1 cellular context compared by ENCODE assay signal in the genomic region with DNA sequence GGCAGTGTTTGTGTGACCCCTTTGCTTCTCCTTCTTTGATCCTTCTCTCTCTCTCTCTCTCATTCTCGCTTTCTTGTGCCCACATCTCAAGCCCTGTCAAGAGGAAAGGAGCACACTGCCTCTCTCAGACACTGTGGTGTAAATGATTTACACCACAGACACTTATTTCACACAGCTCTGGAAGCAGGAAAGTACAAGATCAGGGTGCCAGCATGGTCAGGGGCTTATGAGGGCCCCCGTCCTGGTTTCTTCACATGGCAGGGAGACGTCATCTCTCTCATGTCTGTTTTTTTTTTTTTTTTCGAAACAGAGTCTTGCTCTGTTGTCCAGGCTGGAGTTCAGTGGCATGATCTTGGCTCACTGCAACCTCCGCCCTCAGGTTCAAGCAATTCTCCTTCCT.
TF ChIP-seq lines count a peak whose summit lies in the region.

No MANE protein-coding gene starts in this region.

TF ChIP-seq in H1, 55 proteins besides CTCF, POLR2A, EP300 and RAD21:
- TF ChIP-seq RXRA (IDR thresholded peaks at IDR 0.05; ENCODE audit: insufficient read depth, low read depth, low read length) (no peak), BRCA1 (IDR thresholded peaks at IDR 0.05; ENCODE audit: low read depth, low read length) (no peak), SIX5 (IDR thresholded peaks at IDR 0.05; ENCODE audit: low read depth, low read length) (no peak), MAX (IDR thresholded peaks at IDR 0.05) (no peak), RBBP5 (IDR thresholded peaks at IDR 0.05; ENCODE audit: borderline replicate concordance, low read depth, low read length) (no peak), BACH1 (IDR thresholded peaks at IDR 0.05; ENCODE audit: low read length) (no peak), TCF12 (IDR thresholded peaks at IDR 0.05; ENCODE audit: low read depth, low read length) (no peak), E2F6 (IDR thresholded peaks at IDR 0.05) (no peak), SP1 (IDR thresholded peaks at IDR 0.05; ENCODE audit: low read depth, low read length) (no peak), TAF7 (optimal IDR thresholded peaks at IDR 0.05; ENCODE audit: borderline replicate concordance, low read depth, low read length) (no peak), CBX8 (IDR thresholded peaks at IDR 0.05; ENCODE audit: borderline replicate concordance, low read depth, low read length) (no peak), NANOG (IDR thresholded peaks at IDR 0.05; ENCODE audit: insufficient read depth, low read depth, low read length, poor library complexity, severe bottlenecking) (no peak), CHD1 (IDR thresholded peaks at IDR 0.05; ENCODE audit: low read depth, low read length) (no peak), CHD2 (IDR thresholded peaks at IDR 0.05; ENCODE audit: low read length) (no peak), ASH2L (IDR thresholded peaks at IDR 0.05; ENCODE audit: low read length) (no peak), NRF1 (IDR thresholded peaks at IDR 0.05; ENCODE audit: low read depth, low read length) (no peak), HDAC2 (IDR thresholded peaks at IDR 0.05; ENCODE audit: borderline replicate concordance in 1 of 2, low read depth in 2 of 2, low read length in 2 of 2) (no peak), KDM5A (IDR thresholded peaks at IDR 0.05; ENCODE audit: low read length) (no peak), SUZ12 (IDR thresholded peaks at IDR 0.05; ENCODE audit: low read length) (no peak)
